Comparison of ENCODE assay signal across 29 cellular contexts in the genomic region with DNA sequence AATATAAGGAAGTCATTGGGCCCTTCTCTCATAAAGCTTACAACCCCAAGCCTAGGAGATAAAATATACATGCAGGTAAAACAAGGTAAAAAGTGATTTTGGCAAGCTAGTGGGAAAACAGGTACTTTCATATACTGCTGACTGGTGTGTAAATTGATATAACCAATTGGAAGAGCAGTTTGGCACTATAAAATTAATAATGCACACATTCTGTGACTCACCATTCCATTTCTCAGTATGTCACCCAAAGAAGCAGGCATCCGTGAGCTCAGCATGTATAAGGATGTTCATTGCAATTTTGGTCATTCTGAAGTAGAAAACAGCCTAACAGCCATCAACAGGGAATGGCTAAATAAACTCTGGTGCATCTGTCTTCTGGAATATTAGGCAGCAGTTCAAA. TPM values are rescaled to one million over a fixed set of nuclear protein-coding genes. Genes with fewer than 3 reads are reported as not detected.
A peak's percentile ranks its signal among the peaks of the same experiment; 100 is the strongest.
DNase-seq lines count a peak whose midpoint lies in the region; ATAC-seq, FAIRE-seq and TF ChIP-seq lines count a peak whose summit lies in the region.
"Had no signal": no experiment of that assay in that cellular context is flagged by ENCODE, and none has a peak within 500 bp of the region (broad histone marks: within the 10 kb centered on the region; RNA-seq: fewer than 3 reads in every experiment).

No MANE protein-coding gene starts in this region.

- CTCF ChIA-PET in mammary epithelial cell (lab: Charles Lee; ENCODE audit: low non-redundant PET) (no interaction called here), MCF 10A (lab: Yijun Ruan, JAX) (interaction anchor here (0.8 kb wide), 1 partner anchor 60 kb away, joined by 4 read pairs; no protein-coding TSS in a partner anchor), K562 (lab: Yijun Ruan, JAX; ENCODE audit: low intra/inter-chr PET ratio) (no interaction called here)

- H3K9me3 Mint-ChIP-seq in MCF 10A (ENCODE audit: unreplicated experiment): no peaks in the 10 kb centered on the region
- no peaks in the 10 kb centered on the region for H3K9me3 Mint-ChIP-seq in naive thymus-derived CD8-positive, alpha-beta T cell
- H3K9me3 Mint-ChIP-seq: activated T-cell treated with anti-CD3 and anti-CD28 coated beads, Interleukin-2, amount 50 U/mL, for 24 hours; GM23338; stimulated activated naive CD8-positive, alpha-beta T cell treated with anti-CD3 and anti-CD28 coated beads, Interleukin-15, amount 100 ng/mL, for 72 hours had no signal

- intact Hi-C loops in mammary epithelial cell (cut with micrococcal nuclease) (no loop called here), MCF 10A (cut with micrococcal nuclease) (no loop called here), K562 (cut with micrococcal nuclease) (no loop called here), posterior vena cava (cut with DNase I) (no loop called here)

- H3K4me3 Mint-ChIP-seq in MCF 10A (ENCODE audit: unreplicated experiment): no peak overlapping the region
- H3K4me3 Mint-ChIP-seq in naive thymus-derived CD8-positive, alpha-beta T cell: no peak overlapping the region
- H3K4me3 Mint-ChIP-seq: activated T-cell treated with anti-CD3 and anti-CD28 coated beads, Interleukin-2, amount 50 U/mL, for 24 hours had no signal

- peaks cover 19% of the 10 kb centered on the region for H3K79me2 ChIP-seq in mammary epithelial cell (ENCODE audit: insufficient read depth, low read length)
- H3K79me2 ChIP-seq in K562 (ENCODE audit: control insufficient read depth, insufficient read depth, low read length): no peaks in the 10 kb centered on the region
- peaks cover 70% of the 10 kb centered on the region for H3K79me2 ChIP-seq in hepatocyte

- in situ Hi-C loops in mammary epithelial cell (cut with MboI; ENCODE audit: low sequenced_read_pairs in 2 of 2) (no loop called here), K562 (cut with MboI) (no loop called here)

- no peak overlapping the region for H3K18ac ChIP-seq in mesenchymal stem cell (ENCODE audit: low read depth in 1 of 2, low read length in 2 of 2)

- H3K27me3 ChIP-seq in mammary epithelial cell (ENCODE audit: insufficient read depth, low read length) (no peaks in the 10 kb centered on the region), K562 (ENCODE audit: control insufficient read depth in 2 of 2, insufficient read depth in 2 of 2, low read length in 2 of 2) (peaks cover 31 to 42% of the 10 kb centered on the region in 2 experiments), mesenchymal stem cell (ENCODE audit: control insufficient read depth in 1 of 2, insufficient read depth in 1 of 2, low read length in 2 of 2) (peaks cover 10 to 19% of the 10 kb centered on the region in 2 experiments), hepatocyte (no peaks in the 10 kb centered on the region)
- H3K27me3 ChIP-seq: BE2C had no signal

- H3K4me3 ChIP-seq in mammary epithelial cell (replicated peaks in 1 of 3; ENCODE audit: insufficient read depth in 1 of 3, low read depth in 2 of 3, low read length in 3 of 3) (no peak overlapping the region), K562 (no peak overlapping the region), mesenchymal stem cell (ENCODE audit: insufficient read depth in 1 of 2, low read depth in 1 of 2, low read length in 2 of 2) (no peak overlapping the region), hepatocyte (no peak overlapping the region)
- H3K4me3 ChIP-seq: GM23338, tibial artery had no signal

- no peak overlapping the region for H2BK120ac ChIP-seq in mesenchymal stem cell (ENCODE audit: low read depth, low read length)

- no peak overlapping the region for H2AFZ ChIP-seq in mammary epithelial cell (ENCODE audit: low read depth, low read length)
- no peak overlapping the region for H2AFZ ChIP-seq in K562 (ENCODE audit: low read depth, low read length)
- no peak overlapping the region for H2AFZ ChIP-seq in mesenchymal stem cell (ENCODE audit: low read depth, low read length)
- H2AFZ ChIP-seq in hepatocyte: no peak overlapping the region
- H2AFZ ChIP-seq: GM23338 had no signal

- TF ChIP-seq CTCF in mammary epithelial cell (conservative IDR thresholded peaks at IDR 0.05 in 1 of 2, IDR thresholded peaks at IDR 0.05 in 1 of 2; ENCODE audit: extremely low read depth in 1 of 2, insufficient read depth in 1 of 2, low read depth in 1 of 2, low read length in 2 of 2) (no peak), MCF 10A (IDR thresholded peaks at IDR 0.05; ENCODE audit: unreplicated experiment) (no peak), K562 (IDR thresholded peaks at IDR 0.05 in 2 of 3, conservative IDR thresholded peaks at IDR 0.05 in 1 of 3; ENCODE audit: insufficient read depth in 2 of 3, low read depth in 1 of 3, low read length in 3 of 3) (no peak), hepatocyte (IDR thresholded peaks at IDR 0.05; ENCODE audit: poor library complexity) (no peak)

- POLR2A ChIA-PET in MCF 10A (lab: Yijun Ruan, JAX): interaction anchor here (0.6 kb wide), 1 partner anchor 91 kb away, joined by 3 read pairs; the partner anchor contains the start of gene TYSND1
- POLR2A ChIA-PET in K562 (lab: Yijun Ruan, JAX): no interaction called here
- POLR2A ChIA-PET in naive thymus-derived CD8-positive, alpha-beta T cell (lab: Charles Lee): no interaction called here

- no peak overlapping the region for H3K27ac Mint-ChIP-seq in MCF 10A (ENCODE audit: low read depth, unreplicated experiment)
- H3K27ac Mint-ChIP-seq in naive thymus-derived CD8-positive, alpha-beta T cell: peak overlapping the region in 1 of 10 donors; percentile 5
- H3K27ac Mint-ChIP-seq: activated T-cell treated with anti-CD3 and anti-CD28 coated beads, Interleukin-2, amount 50 U/mL, for 24 hours; GM23338; stimulated activated naive CD8-positive, alpha-beta T cell treated with anti-CD3 and anti-CD28 coated beads, Interleukin-15, amount 100 ng/mL, for 72 hours had no signal

- TF ChIP-seq EP300 in K562 (IDR thresholded peaks at IDR 0.05; ENCODE audit: low read length): no peak

- no peak overlapping the region for H2BK15ac ChIP-seq in mesenchymal stem cell (ENCODE audit: low read depth, poor library complexity, severe bottlenecking)

- no peaks in the 10 kb centered on the region for H3K9me1 ChIP-seq in K562 (ENCODE audit: control insufficient read depth, insufficient read depth, low read length)

- no peak overlapping the region for H2BK12ac ChIP-seq in mesenchymal stem cell (ENCODE audit: low read length in 2 of 2)

- no peak for TF ChIP-seq RAD21 in K562 (CRISPR knock-in tag; conservative IDR thresholded peaks at IDR 0.05 in 1 of 2, IDR thresholded peaks at IDR 0.05 in 1 of 2)

- no peak overlapping the region for H2AK5ac ChIP-seq in mesenchymal stem cell (ENCODE audit: low read length, severe bottlenecking)

- no peak for TF ChIP-seq POLR2A in K562 (conservative IDR thresholded peaks at IDR 0.05)

- H3K4me1 Mint-ChIP-seq in MCF 10A (ENCODE audit: insufficient read depth, unreplicated experiment): peaks cover 16% of the 10 kb centered on the region
- peaks cover 4 to 11% (median 10%) of the 10 kb centered on the region in 4 donors for H3K4me1 Mint-ChIP-seq in naive thymus-derived CD8-positive, alpha-beta T cell

- H3K9ac ChIP-seq in mammary epithelial cell (ENCODE audit: insufficient read depth, low read length): no peak overlapping the region
- H3K9ac ChIP-seq in K562 (ENCODE audit: insufficient read depth in 1 of 2, low read depth in 2 of 2, low read length in 2 of 2): no peak overlapping the region
- no peak overlapping the region for H3K9ac ChIP-seq in mesenchymal stem cell (ENCODE audit: low read length)
- H3K9ac ChIP-seq: KMS-11 had no signal

- no peak for FAIRE-seq in K562 (lab: Jason Lieb, UNC)
- FAIRE-seq: TTC549 had no signal

- H3K27me3 Mint-ChIP-seq in MCF 10A (ENCODE audit: insufficient read depth, unreplicated experiment): no peaks in the 10 kb centered on the region
- peaks cover 20 to 44% (median 38%) of the 10 kb centered on the region in 5 donors for H3K27me3 Mint-ChIP-seq in naive thymus-derived CD8-positive, alpha-beta T cell

- H3K9me3 ChIP-seq in mammary epithelial cell (replicated peaks; ENCODE audit: insufficient read depth, low read length) (no peaks in the 10 kb centered on the region), K562 (replicated peaks; ENCODE audit: control insufficient read depth, insufficient read depth, low read depth, low read length) (no peaks in the 10 kb centered on the region), mesenchymal stem cell (ENCODE audit: control insufficient read depth, low read length) (no peaks in the 10 kb centered on the region), hepatocyte (ENCODE audit: low read depth) (no peaks in the 10 kb centered on the region)
- H3K9me3 ChIP-seq: BE2C, tibial artery had no signal

- H3K27ac ChIP-seq in mammary epithelial cell (ENCODE audit: insufficient read depth, low read depth, low read length): no peak overlapping the region
- H3K27ac ChIP-seq in K562 (ENCODE audit: extremely low read depth, low read depth, low read length): no peak overlapping the region
- H3K27ac ChIP-seq in mesenchymal stem cell (ENCODE audit: low read length, poor library complexity, severe bottlenecking): peak overlapping the region; percentile 31
- H3K27ac ChIP-seq in hepatocyte: no peak overlapping the region
- H3K27ac ChIP-seq: KMS-11, tibial artery had no signal

- no peaks in the 10 kb centered on the region for H3K36me3 ChIP-seq in mammary epithelial cell (ENCODE audit: insufficient read depth, low read length)
- H3K36me3 ChIP-seq in K562 (ENCODE audit: control insufficient read depth, insufficient read depth, low read length): no peaks in the 10 kb centered on the region
- peaks cover 0 to 5% of the 10 kb centered on the region in 2 experiments for H3K36me3 ChIP-seq in mesenchymal stem cell (ENCODE audit: control insufficient read depth in 1 of 2, insufficient read depth in 2 of 2, low read depth in 1 of 2, low read length in 2 of 2)
- H3K36me3 ChIP-seq in hepatocyte (replicated peaks; ENCODE audit: insufficient read depth, low read depth): no peaks in the 10 kb centered on the region
- H3K36me3 ChIP-seq: BE2C, tibial artery had no signal

- no peak for ATAC-seq in K562
- ATAC-seq in naive thymus-derived CD8-positive, alpha-beta T cell: no peak
- ATAC-seq: left ventricle myocardium superior; stimulated activated naive CD8-positive, alpha-beta T cell treated with anti-CD3 and anti-CD28 coated beads, Interleukin-15, amount 100 ng/mL, for 72 hours had no signal

- no peak overlapping the region for H3K14ac ChIP-seq in mesenchymal stem cell (ENCODE audit: low read length in 2 of 2)

- dilution Hi-C loops in mammary epithelial cell (cut with HindIII; ENCODE audit: low sequenced_read_pairs): loop anchor here (5.0 kb wide), 1 partner anchor 98 kb away; no protein-coding TSS in a partner anchor

- H3K4me1 ChIP-seq in mammary epithelial cell (ENCODE audit: insufficient read depth, low read length) (no peaks in the 10 kb centered on the region), K562 (replicated peaks in 1 of 2; ENCODE audit: control insufficient read depth in 2 of 2, insufficient read depth in 2 of 2, low read length in 2 of 2) (peaks cover 0 to 16% of the 10 kb centered on the region in 2 experiments; a peak in 1 of 5 replicates), mesenchymal stem cell (ENCODE audit: control insufficient read depth, insufficient read depth, low read depth, low read length) (peaks cover 11% of the 10 kb centered on the region), hepatocyte (ENCODE audit: insufficient read depth) (peaks cover 10% of the 10 kb centered on the region)
- H3K4me1 ChIP-seq: BE2C had no signal

- H4K8ac ChIP-seq in mesenchymal stem cell (ENCODE audit: low read length): no peak overlapping the region

- no peak overlapping the region for H2BK5ac ChIP-seq in mesenchymal stem cell (ENCODE audit: low read depth, low read length, poor library complexity, severe bottlenecking)

- BruUV-seq in mammary epithelial cell (replicated peaks; lab: Mats Ljungman, UMichigan): no TSS peak
- no TSS peak for BruUV-seq in MCF 10A (replicated peaks; lab: Mats Ljungman, UMichigan)
- no TSS peak for BruUV-seq in K562 (replicated peaks; lab: Mats Ljungman, UMichigan)

- H3K36me3 Mint-ChIP-seq in MCF 10A (ENCODE audit: insufficient read depth, unreplicated experiment): no peaks in the 10 kb centered on the region
- no peaks in the 10 kb centered on the region for H3K36me3 Mint-ChIP-seq in naive thymus-derived CD8-positive, alpha-beta T cell

- no peaks in the 10 kb centered on the region for H3K9me2 ChIP-seq in hepatocyte (replicated peaks; ENCODE audit: insufficient read depth)

- H3K23ac ChIP-seq in mesenchymal stem cell (ENCODE audit: low read length in 2 of 2): no peak overlapping the region

- WGBS in mammary epithelial cell (ENCODE audit: low coverage, missing lambda C conversion rate): 73% methylated on average over 1 of the region's 1 CpG
- WGBS in K562 (ENCODE audit: insufficient coverage, low coverage, missing lambda C conversion rate): 0% methylated on average over 1 of the region's 1 CpG
- WGBS in mesenchymal stem cell: 100% methylated on average over 1 of the region's 1 CpG
- WGBS in hepatocyte (ENCODE audit: low lambda C conversion rate, missing lambda C conversion rate): 94% methylated on average over 1 of the region's 1 CpG

- no peak overlapping the region for H3K4ac ChIP-seq in mesenchymal stem cell (ENCODE audit: low read depth in 1 of 2, low read length in 2 of 2)

- DNase-seq in mammary epithelial cell (peak; percentile 26), MCF 10A (ENCODE audit: unreplicated experiment) (no peak), K562 (ENCODE audit: extremely low read depth in 1 of 4, low spot score in 3 of 4) (no peak), mesenchymal stem cell (no peak), hepatocyte (ENCODE audit: low spot score) (no peak), posterior vena cava (ENCODE audit: low spot score) (no peak), NCI-H82 treated with DMSO at 0.1 percent for 48 hours (lab: John Stamatoyannopoulos, UW; ENCODE audit: unreplicated experiment) (no peak)
- no peak for DNase-seq in naive thymus-derived CD8-positive, alpha-beta T cell
- DNase-seq: 8988T; activated CD8-positive, alpha-beta memory T cell treated with anti-CD3 and anti-CD28 coated beads for 24 hours; activated naive CD4-positive, alpha-beta T cell treated with Interleukin-2 at 50 U/mL for 16 hours; activated T-cell treated with anti-CD3 and anti-CD28 coated beads, Interleukin-2, amount 50 U/mL, for 24 hours; amniotic stem cell; BE2C; foreskin melanocyte; hippocampal formation; left ventricle myocardium superior; NCI-H187; NCI-H2227 treated with DMSO at 0.1 percent for 48 hours; NCI-H748 treated with DMSO at 0.1 percent for 48 hours; occipital lobe; retina; Right ventricle myocardium superior; stimulated activated CD4-positive, alpha-beta T cell treated with anti-CD3 and anti-CD28 coated beads, Interleukin-4, amount 100 ng/mL, for 4 hours; stimulated activated naive CD8-positive, alpha-beta T cell treated with anti-CD3 and anti-CD28 coated beads, Interleukin-15, amount 100 ng/mL, for 72 hours; tibial artery had no signal

- H3K4me2 ChIP-seq in mammary epithelial cell (ENCODE audit: insufficient read depth, low read depth, low read length) (no peak overlapping the region), K562 (ENCODE audit: insufficient read depth, low read length) (no peak overlapping the region), mesenchymal stem cell (ENCODE audit: low read length, poor library complexity, severe bottlenecking) (no peak overlapping the region), hepatocyte (no peak overlapping the region)
- H3K4me2 ChIP-seq: GM23338, KMS-11 had no signal

- no peak overlapping the region for H4K91ac ChIP-seq in mesenchymal stem cell (ENCODE audit: low read length)

- H4K20me1 ChIP-seq in mammary epithelial cell (ENCODE audit: insufficient read depth, low read length) (no peaks in the 10 kb centered on the region), K562 (replicated peaks; ENCODE audit: control insufficient read depth, insufficient read depth, low read length) (no peaks in the 10 kb centered on the region), hepatocyte (ENCODE audit: insufficient read depth, poor library complexity, severe bottlenecking) (peaks cover 4% of the 10 kb centered on the region)

- peaks cover 28% of the 10 kb centered on the region for H3K79me1 ChIP-seq in mesenchymal stem cell (replicated peaks; ENCODE audit: low read length, poor library complexity, severe bottlenecking)

RNA-seq across cellular contexts. Expression of gene MACROH2A2, which starts 2.9 kb away (rescaled TPM):
- total RNA-seq in mammary epithelial cell: 10 to 100 TPM; 17.8 to 32.6 TPM
- 21.6 TPM for polyA plus RNA-seq in mammary epithelial cell
- 28.5 TPM for polyA minus RNA-seq in mammary epithelial cell
- 17.6 and 21.3 TPM in 2 replicates for total RNA-seq in MCF 10A (2022)
- not detected in 2 replicates for total RNA-seq in K562 (2011; cell fraction: chromatin; rRNA removed; ENCODE audit: low replicate concordance)
- not detected in 2 replicates for total RNA-seq in K562 (2011; cell fraction: nucleolus; rRNA removed)
- total RNA-seq in K562 (2011; cell fraction: nucleoplasm; rRNA removed): not detected in 2 replicates
- not detected in 2 replicates for total RNA-seq in K562 (2014; rRNA removed)
- total RNA-seq in K562 (2014; rRNA removed; fragmentation: Illumina TruSeq; extraction: Trizol): not detected in 2 replicates
- total RNA-seq in K562 (2015; rRNA removed; fragmentation: Illumina TruSeq; extraction: Trizol): not detected in 2 replicates
- total RNA-seq in K562 (2021): not detected in 2 replicates
- polyA plus RNA-seq in K562 (2011; rRNA removed): not detected in 2 replicates
- polyA plus RNA-seq in K562 (2011; cell fraction: cytosol; rRNA removed): not detected in 2 replicates
- polyA plus RNA-seq in K562 (2011; cell fraction: nucleus; rRNA removed): not detected in 2 replicates
- 0.05 and 0.14 TPM in 2 replicates for polyA plus RNA-seq in K562 (2012)
- not detected in 2 replicates for polyA plus RNA-seq in K562 (2014; fragmentation: Illumina TruSeq; extraction: Trizol)
- under 1 TPM in 1 of 2 experiments, not detected in 1; 0.07 TPM for polyA plus RNA-seq in K562 (2014; fragmentation: Nextera tagmentation; extraction: Ambion mirVana)
- 0.13 TPM in 1 of 2 replicates, not detected in the other for polyA plus RNA-seq in K562 (2014; rRNA removed)
- not detected in 2 replicates for polyA minus RNA-seq in K562 (2011; rRNA and poly(A)+ RNA removed)
- not detected in 2 replicates for polyA minus RNA-seq in K562 (2011; cell fraction: cytosol; rRNA and poly(A)+ RNA removed)
- not detected in 2 replicates for polyA minus RNA-seq in K562 (2011; cell fraction: nucleus; rRNA and poly(A)+ RNA removed)
- polyA plus RNA-seq in mesenchymal stem cell (2013, experiment 1 of 2): 11.7 TPM
- 10.3 TPM for polyA plus RNA-seq in mesenchymal stem cell (2013, experiment 2 of 2)
- 47.2 and 50.1 TPM in 2 replicates for total RNA-seq in hepatocyte
- polyA plus RNA-seq in hepatocyte: 45.7 and 52.2 TPM in 2 replicates
- total RNA-seq in naive thymus-derived CD8-positive, alpha-beta T cell: 1 to 10 TPM; 6.7 to 7.2 TPM
- 1 to 10 TPM; 6.1 to 7.1 (median 6.3) TPM for polyA plus RNA-seq in naive thymus-derived CD8-positive, alpha-beta T cell
- 1 to 10 TPM; 5.6 to 6.9 TPM for total RNA-seq in posterior vena cava

Comparison
In these comparisons a context has a peak if more than half of its experiments do, and no peak if none do; other contexts are left out.
1. RNA of gene MACROH2A2, which starts 2.9 kb away (total RNA-seq): 47.2 to 50.1 TPM in hepatocyte, 17.8 to 32.6 TPM in mammary epithelial cell, 17.6 to 21.3 TPM in MCF 10A, 6.7 to 7.2 TPM in naive thymus-derived CD8-positive, alpha-beta T cell and 5.6 to 6.9 TPM in posterior vena cava; not detected in K562; every median in the first group is over 4 times any median in the second.